29 cellular contexts compared by ENCODE assay signal in genomic region chr15:55770261-55770660, GRCh38. TPM values are rescaled to one million over a fixed set of nuclear protein-coding genes. Genes with fewer than 3 reads are reported as not detected.
A peak's percentile ranks its signal among the peaks of the same experiment; 100 is the strongest.
DNase-seq lines count a peak whose midpoint lies in the region; ATAC-seq and TF ChIP-seq lines count a peak whose summit lies in the region.
"Had no signal": no experiment of that assay in that cellular context is flagged by ENCODE, and none has a peak within 500 bp of the region (broad histone marks: within the 10 kb centered on the region; RNA-seq: fewer than 3 reads in every experiment).

No MANE protein-coding gene starts in this region.

- H3K27ac Mint-ChIP-seq in mesothelial cell of epicardium, result peak overlapping the region; percentile 43
- H3K27ac Mint-ChIP-seq: activated naive CD8-positive, alpha-beta T cell treated with anti-CD3 and anti-CD28 coated beads, Interleukin-2, amount 10 ng/mL, durations not matched to agents 7 days and 5 days; naive B cell; progenitor cell of endocrine pancreas; T-helper 17 cell had no signal

- H3K36me3 Mint-ChIP-seq in mesothelial cell of epicardium, result no peaks in the 10 kb centered on the region
- H3K36me3 Mint-ChIP-seq: activated naive CD8-positive, alpha-beta T cell treated with anti-CD3 and anti-CD28 coated beads, Interleukin-2, amount 10 ng/mL, durations not matched to agents 7 days and 5 days; naive B cell had no signal

- no peak overlapping the region for H3K27ac ChIP-seq in HEK293 (ENCODE audit: extremely low read depth, low read depth, low read length)
- H3K27ac ChIP-seq: ascending aorta, cardiac muscle cell, colonic mucosa, GM23248, neutrophil, tibial nerve had no signal

- CTCF ChIA-PET in HEK293 (lab: Yijun Ruan, JAX), result interaction anchor here (0.9 kb wide), 1 partner anchor 10 kb away, joined by 3 read pairs; no protein-coding TSS in a partner anchor

- H3K9me3 ChIP-seq in HEK293 (ENCODE audit: control insufficient read depth, insufficient read depth, low read depth, low read length), result no peaks in the 10 kb centered on the region
- H3K9me3 ChIP-seq: ascending aorta, colonic mucosa, neutrophil, tibial nerve had no signal

- TF ChIP-seq CTCF in AG10803 (conservative IDR thresholded peaks at IDR 0.05; ENCODE audit: low read length) (no peak), HEK293 (tag by site-specific recombination; IDR thresholded peaks at IDR 0.05) (no peak), mesothelial cell of epicardium (IDR thresholded peaks at IDR 0.05; ENCODE audit: unreplicated experiment) (no peak)

- H3K4me3 ChIP-seq in AG10803 (ENCODE audit: low read length), result no peak overlapping the region
- H3K4me3 ChIP-seq in HEK293 (ENCODE audit: low read depth, low read length), result no peak overlapping the region
- H3K4me3 ChIP-seq: ascending aorta, cardiac muscle cell, colonic mucosa, GM23248, tibial nerve had no signal

- H3K27me3 Mint-ChIP-seq in mesothelial cell of epicardium (ENCODE audit: low read depth), result no peaks in the 10 kb centered on the region
- H3K27me3 Mint-ChIP-seq: progenitor cell of endocrine pancreas had no signal

- ATAC-seq in GM19467 (IDR thresholded peaks at IDR 0.05; ENCODE audit: unreplicated experiment), result no peak
- no peak for ATAC-seq in HG03196 (IDR thresholded peaks at IDR 0.05; ENCODE audit: unreplicated experiment)
- ATAC-seq in GM21619 (IDR thresholded peaks at IDR 0.05; ENCODE audit: unreplicated experiment), result no peak
- ATAC-seq: activated T-cell treated with anti-CD3 and anti-CD28 coated beads, Interleukin-2, amount 50 U/mL, for 4 hours; sciatic nerve; T-helper 17 cell had no signal

- H3K4me3 Mint-ChIP-seq in mesothelial cell of epicardium, result no peak overlapping the region
- H3K4me3 Mint-ChIP-seq: activated naive CD8-positive, alpha-beta T cell treated with anti-CD3 and anti-CD28 coated beads, Interleukin-2, amount 10 ng/mL, durations not matched to agents 7 days and 5 days; activated T-cell treated with anti-CD3 and anti-CD28 coated beads, Interleukin-2, amount 50 U/mL, for 4 hours; naive B cell; T-helper 17 cell had no signal

- POLR2A ChIA-PET in HEK293 (lab: Yijun Ruan, JAX), result no interaction called here

- DNase-seq in AG10803 (ENCODE audit: low read depth) (peak; percentile 63), amniotic epithelial cell (ENCODE audit: low read depth) (peak; percentile 18), mesothelial cell of epicardium (ENCODE audit: low spot score in 2 of 2, unreplicated experiment in 2 of 2) (no peak)
- DNase-seq: activated gamma-delta T cell treated with Interleukin-2 at 50 U/mL for 16 hours; activated naive CD8-positive, alpha-beta T cell treated with anti-CD3 and anti-CD28 coated beads, Interleukin-2, amount 10 ng/mL, durations not matched to agents 7 days and 5 days; activated T-cell treated with anti-CD3 and anti-CD28 coated beads, Interleukin-2, amount 50 U/mL, for 4 hours; colonic mucosa; DND-41; effector CD4-positive, alpha-beta T cell; head of caudate nucleus; kidney; naive B cell; NCI-H1092; NCI-H1694 treated with DMSO at 0.1 percent for 48 hours; stimulated activated CD4-positive, alpha-beta T cell treated with anti-CD3 and anti-CD28 coated beads, Interleukin-12 subunit alpha, Interleukin-12 subunit beta, amount 100 ng/mL, for 4 hours; stimulated activated CD4-positive, alpha-beta T cell treated with anti-CD3 and anti-CD28 coated beads, Interleukin-4, amount 100 ng/mL, for 4 hours; T-helper 17 cell had no signal

- H3K4me1 Mint-ChIP-seq in mesothelial cell of epicardium, result peaks cover 21% of the 10 kb centered on the region
- H3K4me1 Mint-ChIP-seq: naive B cell had no signal

- no peaks in the 10 kb centered on the region for H3K36me3 ChIP-seq in HEK293 (ENCODE audit: control insufficient read depth in 2 of 2, insufficient read depth in 1 of 2, low read length in 2 of 2)
- H3K36me3 ChIP-seq: ascending aorta, cardiac muscle cell, colonic mucosa, neutrophil, tibial nerve had no signal

- no peaks in the 10 kb centered on the region for H3K4me1 ChIP-seq in HEK293 (ENCODE audit: control insufficient read depth, insufficient read depth, low read length)
- H3K4me1 ChIP-seq: ascending aorta, colonic mucosa, tibial nerve had no signal

- H3K9me3 Mint-ChIP-seq in mesothelial cell of epicardium, result no peaks in the 10 kb centered on the region
- H3K9me3 Mint-ChIP-seq: activated naive CD8-positive, alpha-beta T cell treated with anti-CD3 and anti-CD28 coated beads, Interleukin-2, amount 10 ng/mL, durations not matched to agents 7 days and 5 days; activated T-cell treated with anti-CD3 and anti-CD28 coated beads, Interleukin-2, amount 50 U/mL, for 4 hours; naive B cell had no signal

TF ChIP-seq in HEK293, 187 proteins besides CTCF, POLR2A, EP300 and RAD21:
- TF ChIP-seq PRDM6 (tag by site-specific recombination; IDR thresholded peaks at IDR 0.05) (peak; percentile 24; the same call in 1 of the 2 replicates), SP7 (tag by site-specific recombination; IDR thresholded peaks at IDR 0.05) (peak; percentile 72), ZNF701 (tag by site-specific recombination; IDR thresholded peaks at IDR 0.05) (no peak), ZBTB8A (tag by site-specific recombination; IDR thresholded peaks at IDR 0.05) (peak; percentile 35; the same call in 1 of the 2 replicates)

RNA-seq across cellular contexts. Expression of gene PRTG, which starts 27.3 kb away (rescaled TPM):
- total RNA-seq in mesothelial cell of epicardium, result 14.2 to 17.5 TPM (median 16.9 TPM) in 3 replicates
- total RNA-seq: activated naive CD8-positive, alpha-beta T cell treated with anti-CD3 and anti-CD28 coated beads, Interleukin-2, amount 10 ng/mL, durations not matched to agents 7 days and 5 days; activated T-cell treated with anti-CD3 and anti-CD28 coated beads, Interleukin-2, amount 50 U/mL, for 4 hours; HT-29; T-helper 17 cell had no signal

Comparison
In these comparisons a context has a peak if more than half of its experiments do, and no peak if none do; other contexts are left out.
1. DNase-seq: peak in AG10803 (single experiment) and amniotic epithelial cell (single experiment); none in mesothelial cell of epicardium (0 of 2).